ENCODE assay signal across 12 cellular contexts in the genomic region with DNA sequence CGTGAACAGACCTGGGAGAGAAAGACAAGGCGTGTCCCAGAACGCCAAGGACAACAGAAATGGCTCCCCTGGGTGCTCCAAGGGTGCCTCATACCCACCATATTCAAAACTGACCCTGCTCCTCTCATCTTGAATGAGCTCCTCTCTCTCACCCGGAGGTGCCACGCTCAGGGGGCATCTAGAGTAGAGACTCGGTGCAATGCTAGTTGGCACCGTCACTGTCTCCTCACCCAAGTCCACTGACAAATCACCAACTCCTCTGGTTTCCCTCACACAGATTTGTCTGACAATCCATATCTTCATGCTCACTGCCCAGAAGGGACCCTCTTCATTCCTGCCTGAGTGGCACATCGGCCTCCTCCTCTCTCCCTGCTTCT. TPM values are rescaled to one million over a fixed set of nuclear protein-coding genes. Genes with fewer than 3 reads are reported as not detected.
DNase-seq lines count a peak whose midpoint lies in the region; ATAC-seq and TF ChIP-seq lines count a peak whose summit lies in the region.
"Had no signal": no experiment of that assay in that cellular context is flagged by ENCODE, and none has a peak within 500 bp of the region (broad histone marks: within the 10 kb centered on the region; RNA-seq: fewer than 3 reads in every experiment).

No MANE protein-coding gene starts in this region.

- peak overlapping the region in 5 of 7 donors; percentile 70 to 90 (median 84) for H3K27ac Mint-ChIP-seq in CD4-positive, alpha-beta memory T cell
- H3K27ac Mint-ChIP-seq: mesothelial cell of epicardium had no signal

- no peak overlapping the region for H2BK120ac ChIP-seq in neuronal stem cell (ENCODE audit: low read depth, low read length)

- POLR2A ChIA-PET in CD4-positive, alpha-beta memory T cell (lab: Charles Lee; ENCODE audit: partially characterized antibody): no interaction called here

- DNase-seq in CD4-positive, alpha-beta memory T cell: no peak
- DNase-seq in neuronal stem cell (ENCODE audit: low spot score) (no peak), AG20443 (ENCODE audit: low spot score) (no peak), DMS79 treated with DMSO at 0.1 percent for 48 hours (lab: John Stamatoyannopoulos, UW) (no peak)
- DNase-seq: activated gamma-delta T cell, NCI-H2171 treated with DMSO at 0.1 percent for 48 hours had no signal

- peaks cover 15 to 19% of the 10 kb centered on the region in 2 donors for H3K27me3 Mint-ChIP-seq in CD4-positive, alpha-beta memory T cell

- intact Hi-C loops in CD4-positive, alpha-beta memory T cell (cut with micrococcal nuclease): no loop called here

- no peak overlapping the region for H4K8ac ChIP-seq in neuronal stem cell (ENCODE audit: low read depth, low read length)

- H3K9ac ChIP-seq in KMS-11: no peak overlapping the region
- no peak overlapping the region for H3K9ac ChIP-seq in neuronal stem cell (ENCODE audit: low read depth, low read length, poor library complexity)

- H2BK12ac ChIP-seq in neuronal stem cell (ENCODE audit: low read length): no peak overlapping the region

- CTCF ChIA-PET in CD4-positive, alpha-beta memory T cell (lab: Charles Lee; ENCODE audit: partially characterized antibody): no interaction called here

- no peak overlapping the region for H4K91ac ChIP-seq in neuronal stem cell (ENCODE audit: low read depth, low read length, poor library complexity)

- TF ChIP-seq CTCF in KMS-11 (conservative IDR thresholded peaks at IDR 0.05; ENCODE audit: low read depth, low read length): no peak

- H4K20me1 ChIP-seq in KMS-11 (ENCODE audit: insufficient read depth): no peaks in the 10 kb centered on the region

- H3K79me2 ChIP-seq in KMS-11 (ENCODE audit: insufficient read depth, low read depth): no peaks in the 10 kb centered on the region

- H3K27ac ChIP-seq in CD4-positive, alpha-beta memory T cell (ENCODE audit: low read depth, low read length): no peak overlapping the region
- H3K27ac ChIP-seq in KMS-11: no peak overlapping the region
- peak overlapping the region; percentile 29 for H3K27ac ChIP-seq in cingulate gyrus (ENCODE audit: low read depth, low read length)
- no peak overlapping the region for H3K27ac ChIP-seq in neuronal stem cell (replicated peaks; ENCODE audit: low read length)
- H3K27ac ChIP-seq: right atrium auricular region had no signal

- peak overlapping the region; percentile 39; the same call in 1 of the 2 replicates for H2AFZ ChIP-seq in KMS-11 (ENCODE audit: low read depth)
- peak overlapping the region; percentile 73 for H2AFZ ChIP-seq in neuronal stem cell (ENCODE audit: low read length)

- H3K36me3 Mint-ChIP-seq in CD4-positive, alpha-beta memory T cell: no peaks in the 10 kb centered on the region
- H3K36me3 Mint-ChIP-seq: mesothelial cell of epicardium had no signal

- no peaks in the 10 kb centered on the region for H3K9me3 ChIP-seq in CD4-positive, alpha-beta memory T cell (ENCODE audit: control insufficient read depth in 1 of 2, low read length in 2 of 2)
- peaks cover 0 to 5% of the 10 kb centered on the region in 2 donors for H3K9me3 ChIP-seq in neuronal stem cell (replicated peaks in 1 of 2; ENCODE audit: control insufficient read depth in 2 of 2, insufficient read depth in 1 of 2, low read depth in 1 of 2, low read length in 2 of 2)
- H3K9me3 ChIP-seq: Peyer's patch, right atrium auricular region had no signal

- no peak overlapping the region for H3K18ac ChIP-seq in neuronal stem cell (ENCODE audit: low read length)

- H3K4me3 ChIP-seq in CD4-positive, alpha-beta memory T cell (ENCODE audit: low read length in 2 of 2): no peak overlapping the region
- no peak overlapping the region for H3K4me3 ChIP-seq in KMS-11 (IDR thresholded peaks at IDR 0.05; ENCODE audit: insufficient read depth, low read depth, low read length)
- H3K4me3 ChIP-seq in neuronal stem cell (ENCODE audit: low read length in 2 of 2): no peak overlapping the region
- H3K4me3 ChIP-seq: Peyer's patch, right atrium auricular region had no signal

- H3K9me3 Mint-ChIP-seq in CD4-positive, alpha-beta memory T cell: peaks cover 0 to 2% (median 0%) of the 10 kb centered on the region in 8 donors
- H3K9me3 Mint-ChIP-seq: mesothelial cell of epicardium had no signal

- H3K4me1 ChIP-seq in CD4-positive, alpha-beta memory T cell (ENCODE audit: insufficient read depth, low read length): peaks cover 20% of the 10 kb centered on the region
- H3K4me1 ChIP-seq in KMS-11 (ENCODE audit: low read depth, poor library complexity, severe bottlenecking): no peaks in the 10 kb centered on the region
- peaks cover 0 to 8% of the 10 kb centered on the region in 2 donors for H3K4me1 ChIP-seq in neuronal stem cell (ENCODE audit: control insufficient read depth in 2 of 2, insufficient read depth in 1 of 2, low read depth in 1 of 2, low read length in 2 of 2)

- no peaks in the 10 kb centered on the region for H3K79me1 ChIP-seq in neuronal stem cell (ENCODE audit: low read depth, low read length)

- H3K4me2 ChIP-seq in KMS-11: no peak overlapping the region
- H3K4me2 ChIP-seq in neuronal stem cell (ENCODE audit: insufficient read depth, low read length, poor library complexity, severe bottlenecking): no peak overlapping the region

- H3K4me3 Mint-ChIP-seq in CD4-positive, alpha-beta memory T cell: peak overlapping the region in 7 of 8 donors; percentile 25 to 85 (median 78)
- H3K4me3 Mint-ChIP-seq: mesothelial cell of epicardium had no signal

- H3K36me3 ChIP-seq in CD4-positive, alpha-beta memory T cell (ENCODE audit: insufficient read depth, low read length): no peaks in the 10 kb centered on the region
- no peaks in the 10 kb centered on the region for H3K36me3 ChIP-seq in KMS-11 (ENCODE audit: insufficient read depth)
- H3K36me3 ChIP-seq in neuronal stem cell (replicated peaks in 1 of 2; ENCODE audit: control insufficient read depth in 2 of 2, insufficient read depth in 2 of 2, low read length in 2 of 2): no peaks in the 10 kb centered on the region
- H3K36me3 ChIP-seq: right atrium auricular region had no signal

- WGBS in neuronal stem cell (ENCODE audit: extremely low coverage in 2 of 2, insufficient read length in 2 of 2, insufficient replicate concordance in 1 of 2), 2 donors: no CpG with 5 or more reads among the region's 8 CpGs

- H2AK5ac ChIP-seq in neuronal stem cell (ENCODE audit: low read depth, low read length): peak overlapping the region; percentile 65

- no peaks in the 10 kb centered on the region for H3K27me3 ChIP-seq in CD4-positive, alpha-beta memory T cell (ENCODE audit: insufficient read depth, low read length)
- no peaks in the 10 kb centered on the region for H3K27me3 ChIP-seq in KMS-11 (ENCODE audit: insufficient read depth, low read depth)
- peaks cover 0 to 19% (median 0%) of the 10 kb centered on the region in 3 experiments for H3K27me3 ChIP-seq in neuronal stem cell (ENCODE audit: control insufficient read depth in 3 of 3, insufficient read depth in 3 of 3, low read depth in 1 of 3, low read length in 3 of 3)
- H3K27me3 ChIP-seq: Peyer's patch, right atrium auricular region had no signal

- no peak overlapping the region for H2BK15ac ChIP-seq in neuronal stem cell (ENCODE audit: low read length)

- no peak overlapping the region for H3K4ac ChIP-seq in neuronal stem cell (ENCODE audit: low read length)

- peaks cover 7 to 28% (median 20%) of the 10 kb centered on the region in 4 donors for H3K4me1 Mint-ChIP-seq in CD4-positive, alpha-beta memory T cell

- no peak for ATAC-seq in GM18498 (IDR thresholded peaks at IDR 0.05; ENCODE audit: unreplicated experiment)

- H2BK5ac ChIP-seq in neuronal stem cell (ENCODE audit: low read length): peak overlapping the region; percentile 18

- H3K23ac ChIP-seq in neuronal stem cell (ENCODE audit: low read depth, low read length, poor library complexity): no peak overlapping the region

- no peak overlapping the region for H3K14ac ChIP-seq in neuronal stem cell (ENCODE audit: low read length)

RNA-seq across cellular contexts. Expression of gene TMEM125, which starts 5.0 kb away (rescaled TPM):
- not detected for total RNA-seq in CD4-positive, alpha-beta memory T cell
- polyA plus RNA-seq in CD4-positive, alpha-beta memory T cell: not detected
- 0.25 TPM for polyA plus RNA-seq in neuronal stem cell (2013, experiment 1 of 2)
- 0.21 TPM for polyA plus RNA-seq in neuronal stem cell (2013, experiment 2 of 2)

RNA-seq across cellular contexts. Expression of gene C1orf210, which starts 10.6 kb away (rescaled TPM):
- not detected for total RNA-seq in CD4-positive, alpha-beta memory T cell
- polyA plus RNA-seq in CD4-positive, alpha-beta memory T cell: not detected
- 0.03 TPM for polyA plus RNA-seq in neuronal stem cell (2013, experiment 1 of 2)
- polyA plus RNA-seq in neuronal stem cell (2013, experiment 2 of 2): 0.10 TPM
- total RNA-seq: right atrium auricular region had no signal

RNA-seq across cellular contexts. Expression of gene TIE1, which starts 26.0 kb away (rescaled TPM):
- total RNA-seq in CD4-positive, alpha-beta memory T cell: not detected
- polyA plus RNA-seq in CD4-positive, alpha-beta memory T cell: not detected
- 0.10 TPM for polyA plus RNA-seq in neuronal stem cell (2013, experiment 1 of 2)
- 0.14 TPM for polyA plus RNA-seq in neuronal stem cell (2013, experiment 2 of 2)
